ENCODE assay signal across 16 cellular contexts in genomic region chr1:25169610-25170009, GRCh38.
DNase-seq lines count a peak whose midpoint lies in the region; ATAC-seq, FAIRE-seq and TF ChIP-seq lines count a peak whose summit lies in the region.
"Had no signal": no experiment of that assay in that cellular context is flagged by ENCODE, and none has a peak within 500 bp of the region (broad histone marks: within the 10 kb centered on the region; RNA-seq: fewer than 3 reads in every experiment).

No MANE protein-coding gene starts in this region.

- no peaks in the 10 kb centered on the region for H3K79me1 ChIP-seq in H1 (ENCODE audit: low read depth, low read length)

- H3K27me3 ChIP-seq in H1 (replicated peaks in 1 of 4; ENCODE audit: control insufficient read depth in 3 of 4, extremely low read depth in 1 of 4, insufficient read depth in 3 of 4, low read length in 3 of 4), result no peaks in the 10 kb centered on the region; a peak in 1 of 7 replicates
- no peaks in the 10 kb centered on the region for H3K27me3 ChIP-seq in dorsolateral prefrontal cortex
- no peaks in the 10 kb centered on the region for H3K27me3 ChIP-seq in CD4-positive, alpha-beta memory T cell (ENCODE audit: insufficient read depth, low read length)

- no peak overlapping the region for H3K14ac ChIP-seq in H1 (ENCODE audit: insufficient read length)

- H3K4me1 ChIP-seq in H1 (replicated peaks in 1 of 4; ENCODE audit: control insufficient read depth in 3 of 4, insufficient read depth in 4 of 4, low read length in 3 of 4) (peaks cover 0 to 4% (median 0%) of the 10 kb centered on the region in 4 experiments; a peak in 2 of 7 replicates), mucosa of descending colon (ENCODE audit: low read depth) (peaks cover 26% of the 10 kb centered on the region)
- no peaks in the 10 kb centered on the region for H3K4me1 ChIP-seq in CD4-positive, alpha-beta memory T cell (ENCODE audit: insufficient read depth, low read length)
- H3K4me1 ChIP-seq: HAP-1 had no signal

- CTCF ChIA-PET in activated CD8-positive, alpha-beta memory T cell treated with anti-CD3 and anti-CD28 coated beads, Interleukin-2, amount 10 ng/mL, durations not matched to agents 7 days and 5 days (lab: Charles Lee), result no interaction called here
- CTCF ChIA-PET in H1 (lab: Charles Lee; ENCODE audit: partially characterized antibody), result interaction anchor here (1.0 to 1.2 kb wide), 2 partner anchors 10 to 20 kb away, joined by 3 read pairs; no protein-coding TSS in a partner anchor
- CTCF ChIA-PET in CD4-positive, alpha-beta memory T cell (lab: Charles Lee; ENCODE audit: partially characterized antibody), result no interaction called here

- no peak overlapping the region for H2BK5ac ChIP-seq in H1 (ENCODE audit: low read depth, low read length)

- no peak overlapping the region for H3K4ac ChIP-seq in H1 (replicated peaks; ENCODE audit: insufficient read length, low read depth, low read length)

- H3K4me3 ChIP-seq in H1 (ENCODE audit: extremely low read depth in 1 of 4, insufficient read depth in 2 of 4, low read depth in 3 of 4, low read length in 4 of 4) (no peak overlapping the region), mucosa of descending colon (no peak overlapping the region), dorsolateral prefrontal cortex (no peak overlapping the region)
- no peak overlapping the region for H3K4me3 ChIP-seq in CD4-positive, alpha-beta memory T cell (ENCODE audit: low read length in 2 of 2)
- H3K4me3 ChIP-seq: BLaER1 treated with 17β-estradiol and CSF1 and Interleukin-3, amounts not matched to agents 10 nM and 100 nM; GM12878; HAP-1; K562 had no signal

- no peak overlapping the region for H4K91ac ChIP-seq in H1 (replicated peaks; ENCODE audit: insufficient read length, low read length)

- no peaks in the 10 kb centered on the region for H3K36me3 Mint-ChIP-seq in activated CD8-positive, alpha-beta memory T cell treated with anti-CD3 and anti-CD28 coated beads, Interleukin-2, amount 10 ng/mL, durations not matched to agents 7 days and 5 days
- no peaks in the 10 kb centered on the region for H3K36me3 Mint-ChIP-seq in CD4-positive, alpha-beta memory T cell
- H3K36me3 Mint-ChIP-seq: CD4-positive, CD25-positive, alpha-beta regulatory T cell had no signal

- TF ChIP-seq CTCF in H1 (IDR thresholded peaks at IDR 0.05; ENCODE audit: control extremely low read depth in 1 of 3, insufficient read depth in 1 of 3, low read depth in 1 of 3, low read length in 3 of 3) (no peak), mucosa of descending colon (IDR thresholded peaks at IDR 0.05) (no peak), dorsolateral prefrontal cortex (IDR thresholded peaks at IDR 0.05 in 54 of 56, conservative IDR thresholded peaks at IDR 0.05 in 2 of 56; ENCODE audit: low read depth in 1 of 56, partially characterized antibody in 56 of 56) (no peak)

- H3K4me1 Mint-ChIP-seq in activated CD8-positive, alpha-beta memory T cell treated with anti-CD3 and anti-CD28 coated beads, Interleukin-2, amount 10 ng/mL, durations not matched to agents 7 days and 5 days, result no peaks in the 10 kb centered on the region
- H3K4me1 Mint-ChIP-seq in CD4-positive, alpha-beta memory T cell, result peaks cover 0 to 1% (median under 1%) of the 10 kb centered on the region in 4 donors
- H3K4me1 Mint-ChIP-seq: CD4-positive, CD25-positive, alpha-beta regulatory T cell had no signal

- TF ChIP-seq EP300 in H1 (IDR thresholded peaks at IDR 0.05; ENCODE audit: borderline replicate concordance in 1 of 2, low read depth in 2 of 2, low read length in 2 of 2), result no peak

- no peak overlapping the region for H3K27ac Mint-ChIP-seq in activated CD8-positive, alpha-beta memory T cell treated with anti-CD3 and anti-CD28 coated beads, Interleukin-2, amount 10 ng/mL, durations not matched to agents 7 days and 5 days
- no peak overlapping the region for H3K27ac Mint-ChIP-seq in CD4-positive, alpha-beta memory T cell

- no peaks in the 10 kb centered on the region for H3K79me2 ChIP-seq in H1 (ENCODE audit: control insufficient read depth in 1 of 2, insufficient read depth in 2 of 2, low read length in 2 of 2)

- no peak overlapping the region for H3K18ac ChIP-seq in H1 (ENCODE audit: extremely low read depth, low read length)

- no peak overlapping the region for H2BK12ac ChIP-seq in H1 (ENCODE audit: low read depth, low read length)

- H3K4me2 ChIP-seq in H1 (ENCODE audit: insufficient read depth in 1 of 2, low read depth in 2 of 2, low read length in 2 of 2), result no peak overlapping the region
- H3K4me2 ChIP-seq: BLaER1 treated with 17β-estradiol and CSF1 and Interleukin-3, amounts not matched to agents 10 nM and 100 nM had no signal

- ATAC-seq in activated CD8-positive, alpha-beta memory T cell treated with anti-CD3 and anti-CD28 coated beads, Interleukin-2, amount 10 ng/mL, durations not matched to agents 7 days and 5 days, result no peak
- ATAC-seq in mucosa of descending colon (peak; percentile 7), HG03039 (IDR thresholded peaks at IDR 0.05; ENCODE audit: unreplicated experiment) (no peak)
- ATAC-seq: GM12878, K562 had no signal

- 0 out of 2 replicates have a peak overlapping the region, but pooled peaks have one; percentile 23 for H2BK15ac ChIP-seq in H1 (ENCODE audit: low read length)

- H3K9me3 ChIP-seq in H1 (ENCODE audit: insufficient read depth in 2 of 2, low read depth in 1 of 2, low read length in 1 of 2), result no peaks in the 10 kb centered on the region
- no peaks in the 10 kb centered on the region for H3K9me3 ChIP-seq in mucosa of descending colon
- no peaks in the 10 kb centered on the region for H3K9me3 ChIP-seq in CD4-positive, alpha-beta memory T cell (ENCODE audit: control insufficient read depth in 1 of 2, low read length in 2 of 2)
- H3K9me3 ChIP-seq: HAP-1 had no signal

- H3K23ac ChIP-seq in H1 (ENCODE audit: insufficient read length), result no peak overlapping the region

- no peak overlapping the region for H2AFZ ChIP-seq in H1 (ENCODE audit: low read length)

- DNase-seq in activated CD8-positive, alpha-beta memory T cell treated with anti-CD3 and anti-CD28 coated beads, Interleukin-2, amount 10 ng/mL, durations not matched to agents 7 days and 5 days, result peak; percentile 14
- DNase-seq in activated CD8-positive, alpha-beta memory T cell treated with anti-CD3 and anti-CD28 coated beads, Interleukin-2, amount 50 U/mL, for 4 hours, result no peak
- DNase-seq in H1 (ENCODE audit: low read depth in 1 of 2, low spot score in 2 of 2) (peak in 1 of 2 experiments; percentile 10), mucosa of descending colon (peak in 1 of 3 donors; percentile 27), dorsolateral prefrontal cortex (no peak), mesenteric fat pad (ENCODE audit: low spot score) (no peak)
- no peak for DNase-seq in CD4-positive, alpha-beta memory T cell
- DNase-seq: CD4-positive, CD25-positive, alpha-beta regulatory T cell; DMS79; GOT3 had no signal

- H3K56ac ChIP-seq in H1 (replicated peaks; ENCODE audit: insufficient read length, low read depth, low read length), result no peak overlapping the region

- no peaks in the 10 kb centered on the region for H4K20me1 ChIP-seq in H1 (replicated peaks in 1 of 2; ENCODE audit: control insufficient read depth in 1 of 2, insufficient read depth in 2 of 2, low read length in 2 of 2)

- no peak overlapping the region for H2AK5ac ChIP-seq in H1 (ENCODE audit: low read depth, low read length)

- no peak overlapping the region for H3K4me3 Mint-ChIP-seq in activated CD8-positive, alpha-beta memory T cell treated with anti-CD3 and anti-CD28 coated beads, Interleukin-2, amount 10 ng/mL, durations not matched to agents 7 days and 5 days
- H3K4me3 Mint-ChIP-seq in CD4-positive, alpha-beta memory T cell, result no peak overlapping the region
- H3K4me3 Mint-ChIP-seq: CD4-positive, CD25-positive, alpha-beta regulatory T cell had no signal

- H4K8ac ChIP-seq in H1 (ENCODE audit: extremely low read depth, insufficient read depth, low read length), result no peak overlapping the region

- POLR2A ChIA-PET in H1 (lab: Charles Lee; ENCODE audit: partially characterized antibody), result no interaction called here
- POLR2A ChIA-PET in CD4-positive, alpha-beta memory T cell (lab: Charles Lee; ENCODE audit: partially characterized antibody), result no interaction called here

- no peak overlapping the region for H2BK20ac ChIP-seq in H1 (ENCODE audit: low read length)

- H4K5ac ChIP-seq in H1 (ENCODE audit: insufficient read length, low read depth, low read length), result no peak overlapping the region

- H3K9me3 Mint-ChIP-seq in activated CD8-positive, alpha-beta memory T cell treated with anti-CD3 and anti-CD28 coated beads, Interleukin-2, amount 10 ng/mL, durations not matched to agents 7 days and 5 days (ENCODE audit: low read depth), result no peaks in the 10 kb centered on the region
- peaks cover 0 to 2% (median 0%) of the 10 kb centered on the region in 8 donors for H3K9me3 Mint-ChIP-seq in CD4-positive, alpha-beta memory T cell

- no peak for FAIRE-seq in H1 (lab: Jason Lieb, UNC)
- FAIRE-seq: GM12878, HTR-8/SVneo, K562 had no signal

- H3K27me3 Mint-ChIP-seq in activated CD8-positive, alpha-beta memory T cell treated with anti-CD3 and anti-CD28 coated beads, Interleukin-2, amount 10 ng/mL, durations not matched to agents 7 days and 5 days, result peaks cover 4% of the 10 kb centered on the region
- no peaks in the 10 kb centered on the region for H3K27me3 Mint-ChIP-seq in CD4-positive, alpha-beta memory T cell

- intact Hi-C loops in mucosa of descending colon (cut with DNase I, micrococcal nuclease), result no loop called here
- intact Hi-C loops in dorsolateral prefrontal cortex (cut with DNase I), result no loop called here
- intact Hi-C loops in CD4-positive, alpha-beta memory T cell (cut with micrococcal nuclease), result no loop called here

- H3K36me3 ChIP-seq in H1 (ENCODE audit: control insufficient read depth in 2 of 4, insufficient read depth in 4 of 4, low read length in 3 of 4), result no peaks in the 10 kb centered on the region
- H3K36me3 ChIP-seq in mucosa of descending colon (ENCODE audit: low read depth), result no peaks in the 10 kb centered on the region
- H3K36me3 ChIP-seq in CD4-positive, alpha-beta memory T cell (ENCODE audit: insufficient read depth, low read length), result no peaks in the 10 kb centered on the region
- H3K36me3 ChIP-seq: BLaER1 treated with 17β-estradiol and CSF1 and Interleukin-3, amounts not matched to agents 10 nM and 100 nM; HAP-1 had no signal

- TF ChIP-seq POLR2A in H1 (IDR thresholded peaks at IDR 0.05; ENCODE audit: control extremely low read depth in 1 of 2, low read depth in 2 of 2, low read length in 2 of 2), result no peak

- WGBS in H1 (ENCODE audit: extremely low coverage in 1 of 2, insufficient coverage in 1 of 2, insufficient read length in 1 of 2, insufficient replicate concordance in 2 of 2, low coverage in 1 of 2, low lambda C conversion rate in 2 of 2, missing lambda C conversion rate in 1 of 2), 2 experiments, result 89% methylated on average over 8 of the region's 8 CpGs; no CpG with 5 or more reads in 1 of the 2 experiments

- TF ChIP-seq RAD21 in H1 (IDR thresholded peaks at IDR 0.05 in 1 of 2, conservative IDR thresholded peaks at IDR 0.05 in 1 of 2; ENCODE audit: low read depth in 2 of 2, low read length in 2 of 2), result no peak

- H3K23me2 ChIP-seq in H1 (ENCODE audit: low read depth, low read length), result peaks cover 1% of the 10 kb centered on the region; the same call in 1 of the 2 replicates

- no peak overlapping the region for H3K27ac ChIP-seq in H1 (ENCODE audit: low read depth, low read length)
- no peak overlapping the region for H3K27ac ChIP-seq in dorsolateral prefrontal cortex
- H3K27ac ChIP-seq in CD4-positive, alpha-beta memory T cell (ENCODE audit: low read depth, low read length), result no peak overlapping the region
- H3K27ac ChIP-seq: BLaER1 treated with 17β-estradiol and CSF1 and Interleukin-3, amounts not matched to agents 10 nM and 100 nM had no signal

- no peak overlapping the region for H3K9ac ChIP-seq in H1 (replicated peaks in 1 of 4; ENCODE audit: extremely low read depth in 1 of 4, low read depth in 3 of 4, low read length in 3 of 4)
- H3K9ac ChIP-seq: BLaER1 treated with 17β-estradiol and CSF1 and Interleukin-3, amounts not matched to agents 10 nM and 100 nM had no signal

- no peak overlapping the region for H2BK120ac ChIP-seq in H1 (replicated peaks; ENCODE audit: low read depth, low read length)
